In genomic region chr19:17079710-17080440, GRCh38 we compare ENCODE assay signal across 8 cellular contexts. TPM values are rescaled to one million over a fixed set of nuclear protein-coding genes. Genes with fewer than 3 reads are reported as not detected.
DNase-seq lines count a peak whose midpoint lies in the region; ATAC-seq and TF ChIP-seq lines count a peak whose summit lies in the region.

No MANE protein-coding gene starts in this region.

- H3K9me3 ChIP-seq in cardiac muscle cell (ENCODE audit: low read depth) (no peaks in the 10 kb centered on the region), upper lobe of right lung (no peaks in the 10 kb centered on the region)

- H3K27ac ChIP-seq in cardiac muscle cell, result peak overlapping the region; percentile 12
- peak overlapping the region; percentile 49 for H3K27ac ChIP-seq in upper lobe of right lung

- DNase-seq in Caki2 (ENCODE audit: low read depth) (peak; percentile 93), HFF-Myc (ENCODE audit: extremely low read depth, low read depth) (peak; percentile 84), cardiac muscle cell (ENCODE audit: low read depth in 1 of 2, low spot score in 1 of 2) (peak; percentile 13 to 98), putamen (ENCODE audit: low spot score) (peak; percentile 85), upper lobe of right lung (no peak), NCI-H510A (lab: John Stamatoyannopoulos, UW) (no peak)
- peak; percentile 48 for DNase-seq in activated naive CD8-positive, alpha-beta T cell treated with anti-CD3 and anti-CD28 coated beads, Interleukin-2, amount 50 U/mL, for 16 hours (ENCODE audit: low read depth, low spot score)

- H3K4me3 ChIP-seq in HFF-Myc (replicated peaks; ENCODE audit: low read depth, low read length) (peak overlapping the region; percentile 37), cardiac muscle cell (no peak overlapping the region), upper lobe of right lung (peak overlapping the region; percentile 30)

- H3K27me3 ChIP-seq in cardiac muscle cell (no peaks in the 10 kb centered on the region), upper lobe of right lung (no peaks in the 10 kb centered on the region)

- intact Hi-C loops in upper lobe of right lung (cut with DNase I), result no loop called here

- ATAC-seq in SK-N-SH treated with all-trans-retinoic acid at 6 μM for 48 hours, result peak; percentile 89
- peak; percentile 4 for ATAC-seq in upper lobe of right lung

- TF ChIP-seq CTCF in HFF-Myc (IDR thresholded peaks at IDR 0.05; ENCODE audit: low read depth, low read length, missing control alignments) (peak; percentile 54), cardiac muscle cell (IDR thresholded peaks at IDR 0.05; ENCODE audit: low read depth, low read length) (peak; percentile 76), upper lobe of right lung (IDR thresholded peaks at IDR 0.05) (peak; percentile 49)

- peaks cover 11% of the 10 kb centered on the region for H3K4me1 ChIP-seq in cardiac muscle cell (ENCODE audit: low read depth)
- H3K4me1 ChIP-seq in upper lobe of right lung, result peaks cover 58% of the 10 kb centered on the region

- in situ Hi-C loops in Caki2 (cut with HindIII; ENCODE audit: low pct_unique_long_range_greater_than_20kb, low sequenced_read_pairs), result no loop called here

- no peaks in the 10 kb centered on the region for H3K36me3 ChIP-seq in cardiac muscle cell
- no peaks in the 10 kb centered on the region for H3K36me3 ChIP-seq in upper lobe of right lung

TF ChIP-seq in SK-N-SH treated with all-trans-retinoic acid at 6 μM for 48 hours, 23 proteins besides CTCF, POLR2A, EP300 and RAD21:
- no peak for TF ChIP-seq OSR1 (CRISPR knock-in tag; IDR thresholded peaks at IDR 0.05)
- TF ChIP-seq ZFP3 (CRISPR knock-in tag; IDR thresholded peaks at IDR 0.05), result peak; percentile 62; the same call in 1 of the 2 replicates

RNA-seq across cellular contexts. Expression of gene MYO9B, which starts 4.3 kb away (rescaled TPM):
- 29.6 and 49.7 TPM in 2 replicates for total RNA-seq in Caki2 (2014; rRNA removed; shearing (Covaris generic); ENCODE audit: low replicate concordance)
- total RNA-seq in cardiac muscle cell (47.9 and 50.8 TPM in 2 replicates), upper lobe of right lung (137 TPM)
- polyA plus RNA-seq in cardiac muscle cell, result 17.7 and 20.8 TPM in 2 replicates

RNA-seq across cellular contexts. Expression of gene HAUS8, which starts 4.6 kb away (rescaled TPM):
- 23.7 and 24.2 TPM in 2 replicates for total RNA-seq in Caki2 (2014; rRNA removed; shearing (Covaris generic); ENCODE audit: low replicate concordance)
- total RNA-seq in cardiac muscle cell (4.1 and 14.2 TPM in 2 replicates), upper lobe of right lung (8.1 TPM)
- 11.5 and 16.3 TPM in 2 replicates for polyA plus RNA-seq in cardiac muscle cell

RNA-seq across cellular contexts. Expression of gene CPAMD8, which starts 53.3 kb away (rescaled TPM):
- 0.29 and 0.64 TPM in 2 replicates for total RNA-seq in Caki2 (2014; rRNA removed; shearing (Covaris generic); ENCODE audit: low replicate concordance)
- total RNA-seq in cardiac muscle cell (31.8 and 53.4 TPM in 2 replicates), upper lobe of right lung (50.9 TPM)
- polyA plus RNA-seq in cardiac muscle cell, result 18.1 and 27.1 TPM in 2 replicates

Comparison
In these comparisons a context has a peak if more than half of its experiments do, and no peak if none do; other contexts are left out.
1. DNase-seq: peak in Caki2 (single experiment), HFF-Myc (single experiment), activated naive CD8-positive, alpha-beta T cell treated with anti-CD3 and anti-CD28 coated beads, Interleukin-2, amount 50 U/mL, for 16 hours (single experiment), cardiac muscle cell (2 of 2) and putamen (single experiment); none in upper lobe of right lung (single experiment) and NCI-H510A (single experiment).
2. RNA of gene CPAMD8, which starts 53.3 kb away (total RNA-seq): 31.8 to 53.4 TPM in cardiac muscle cell and 50.9 TPM in upper lobe of right lung (single experiment); 0.29 to 0.64 TPM in Caki2; every median in the first group is over 10 times any median in the second.
3. Peak in every context shown above with its lines, with median percentiles within 50 percentile points of each other: CTCF ChIP-seq.